ENCODE assay signal across 19 cellular contexts in the genomic region with DNA sequence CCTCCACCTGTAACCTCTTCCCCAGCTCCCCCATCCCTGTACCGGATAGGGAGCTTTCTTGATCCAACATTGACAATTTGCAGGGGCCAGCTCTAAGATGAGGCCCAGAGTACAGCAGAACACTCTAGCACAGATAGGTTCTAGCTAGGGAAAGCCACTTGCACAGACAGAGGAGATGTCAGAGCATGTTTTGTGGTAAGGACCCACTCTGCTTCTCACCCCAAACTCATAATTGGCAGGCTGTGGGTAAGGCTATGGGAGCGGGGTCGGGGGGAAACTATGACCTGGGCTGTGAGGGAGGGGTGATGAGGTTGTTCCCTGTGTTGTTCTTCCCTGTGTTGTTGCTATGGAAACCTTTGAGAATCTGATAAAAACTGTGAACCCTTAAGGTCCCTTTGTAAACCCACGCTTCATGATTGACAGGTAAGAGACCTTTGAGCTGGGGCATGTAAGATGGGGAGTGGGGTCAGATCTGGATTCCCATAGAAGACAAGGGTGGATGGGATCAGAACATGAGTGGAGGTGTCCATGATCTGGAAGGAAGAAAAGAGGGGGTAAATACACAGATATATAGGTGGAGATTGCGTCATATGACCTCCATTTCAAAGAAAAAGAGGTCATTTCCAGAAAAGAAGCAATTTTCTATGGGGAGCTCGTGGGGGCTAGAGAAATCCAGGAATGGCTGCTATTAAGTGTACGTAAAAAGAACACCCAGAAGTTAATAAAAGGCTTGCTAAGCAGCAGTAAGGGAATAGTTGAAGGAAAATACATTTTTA. TPM values are rescaled to one million over a fixed set of nuclear protein-coding genes. Genes with fewer than 3 reads are reported as not detected.
DNase-seq lines count a peak whose midpoint lies in the region; ATAC-seq and TF ChIP-seq lines count a peak whose summit lies in the region.
"Had no signal": no experiment of that assay in that cellular context is flagged by ENCODE, and none has a peak within 500 bp of the region (broad histone marks: within the 10 kb centered on the region; RNA-seq: fewer than 3 reads in every experiment).

No MANE protein-coding gene starts in this region.

- H3K36me3 ChIP-seq in right lobe of liver = no peaks in the 10 kb centered on the region
- H3K36me3 ChIP-seq: cardiac muscle cell, neutrophil had no signal

- H3K27ac Mint-ChIP-seq in stimulated activated naive CD8-positive, alpha-beta T cell treated with anti-CD3 and anti-CD28 coated beads, Interleukin-15, amount 100 ng/mL, for 72 hours = peak overlapping the region in 1 of 2 donors; percentile 73
- H3K27ac Mint-ChIP-seq: activated CD8-positive, alpha-beta T cell treated with anti-CD3 and anti-CD28 coated beads for 36 hours; activated T-helper 2 cell treated with anti-CD3 and anti-CD28 coated beads, Interferon-gamma antibody, Interleukin-2, Interleukin-4, amounts not matched to agents 10 μg/mL and 5 μg/mL and 100 μg/mL, durations not matched to agents 14 hours and 24 hours and 36 hours had no signal

- 68% methylated on average over 5 of the region's 7 CpGs for WGBS in right lobe of liver (ENCODE audit: insufficient coverage, low coverage, low lambda C conversion rate, missing lambda C conversion rate)

- in situ Hi-C loops in astrocyte of the cerebellum (cut with HindIII; ENCODE audit: low sequenced_read_pairs) = no loop called here
- in situ Hi-C loops in KBM-7 (cut with MboI; ENCODE audit: low pct_unique_long_range_greater_than_20kb, low sequenced_read_pairs) = no loop called here

- TF ChIP-seq CTCF in astrocyte of the cerebellum (IDR thresholded peaks at IDR 0.05; ENCODE audit: low read depth, low read length, missing control alignments) (no peak), right lobe of liver (IDR thresholded peaks at IDR 0.05) (no peak)

- H3K27me3 ChIP-seq in right lobe of liver = no peaks in the 10 kb centered on the region
- H3K27me3 ChIP-seq: cardiac muscle cell had no signal

- no peak overlapping the region for H3K4me3 Mint-ChIP-seq in stimulated activated naive CD8-positive, alpha-beta T cell treated with anti-CD3 and anti-CD28 coated beads, Interleukin-15, amount 100 ng/mL, for 72 hours
- H3K4me3 Mint-ChIP-seq: activated CD8-positive, alpha-beta T cell treated with anti-CD3 and anti-CD28 coated beads for 36 hours had no signal

- H3K4me1 ChIP-seq in right lobe of liver = no peaks in the 10 kb centered on the region

- H3K27me3 Mint-ChIP-seq in stimulated activated naive CD8-positive, alpha-beta T cell treated with anti-CD3 and anti-CD28 coated beads, Interleukin-15, amount 100 ng/mL, for 72 hours = peaks cover 9% of the 10 kb centered on the region
- H3K27me3 Mint-ChIP-seq: activated CD8-positive, alpha-beta T cell treated with anti-CD3 and anti-CD28 coated beads for 36 hours had no signal

- DNase-seq in EH (ENCODE audit: low read depth) (peak; percentile 34), astrocyte of the cerebellum (ENCODE audit: low read depth) (no peak), right lobe of liver (no peak), NCI-H446 treated with DMSO at 0.1 percent for 48 hours (lab: John Stamatoyannopoulos, UW) (no peak), KBM-7 (no peak), Kasumi-1 (lab: John Stamatoyannopoulos, UW) (no peak)
- DNase-seq in stimulated activated naive CD8-positive, alpha-beta T cell treated with anti-CD3 and anti-CD28 coated beads, Interleukin-15, amount 100 ng/mL, for 72 hours = no peak
- DNase-seq: activated CD8-positive, alpha-beta T cell treated with anti-CD3 and anti-CD28 coated beads for 36 hours; C1 segment of cervical spinal cord; NCI-H1930; NCI-H748 treated with DMSO at 0.1 percent for 48 hours; RPMI8226; stimulated activated CD4-positive, alpha-beta T cell treated with anti-CD3 and anti-CD28 coated beads, Interleukin-15, amount 100 ng/mL, for 24 hours; T-helper 9 cell had no signal

- H3K9me3 Mint-ChIP-seq in stimulated activated naive CD8-positive, alpha-beta T cell treated with anti-CD3 and anti-CD28 coated beads, Interleukin-15, amount 100 ng/mL, for 72 hours = no peaks in the 10 kb centered on the region
- H3K9me3 Mint-ChIP-seq: activated CD8-positive, alpha-beta T cell treated with anti-CD3 and anti-CD28 coated beads for 36 hours; activated T-helper 2 cell treated with anti-CD3 and anti-CD28 coated beads, Interferon-gamma antibody, Interleukin-2, Interleukin-4, amounts not matched to agents 10 μg/mL and 5 μg/mL and 100 μg/mL, durations not matched to agents 14 hours and 24 hours and 36 hours had no signal

- intact Hi-C loops in right lobe of liver (cut with DNase I) = no loop called here

- H3K27ac ChIP-seq in right lobe of liver = no peak overlapping the region
- H3K27ac ChIP-seq: cardiac muscle cell, neutrophil had no signal

- no peaks in the 10 kb centered on the region for H3K4me1 Mint-ChIP-seq in stimulated activated naive CD8-positive, alpha-beta T cell treated with anti-CD3 and anti-CD28 coated beads, Interleukin-15, amount 100 ng/mL, for 72 hours

- no peaks in the 10 kb centered on the region for H3K9me3 ChIP-seq in right lobe of liver
- H3K9me3 ChIP-seq: neutrophil had no signal

- H3K4me3 ChIP-seq in astrocyte of the cerebellum (ENCODE audit: low read depth, low read length) = peak overlapping the region; percentile 79
- peak overlapping the region in 2 of 3 donors; percentile 5 to 7 for H3K4me3 ChIP-seq in right lobe of liver
- H3K4me3 ChIP-seq: cardiac muscle cell, GM12878 had no signal

- TF ChIP-seq POLR2A in right lobe of liver (IDR thresholded peaks at IDR 0.05) = no peak

- ATAC-seq in right lobe of liver (no peak), HG02852 (IDR thresholded peaks at IDR 0.05; ENCODE audit: unreplicated experiment) (no peak)
- peak; percentile 26 for ATAC-seq in stimulated activated naive CD8-positive, alpha-beta T cell treated with anti-CD3 and anti-CD28 coated beads, Interleukin-15, amount 100 ng/mL, for 72 hours
- ATAC-seq: activated CD8-positive, alpha-beta T cell treated with anti-CD3 and anti-CD28 coated beads for 36 hours; GM12878 had no signal

RNA-seq across cellular contexts. Expression of a gene that starts 4.0 kb away (rescaled TPM):
- 100 to 1,000 TPM; 110 to 181 (median 131) TPM for total RNA-seq in right lobe of liver
